In genomic region chr10:47060356-47060755, GRCh38 we compare ENCODE assay signal across 17 cellular contexts.
DNase-seq lines count a peak whose midpoint lies in the region; ATAC-seq and TF ChIP-seq lines count a peak whose summit lies in the region.
"Had no signal": no experiment of that assay in that cellular context is flagged by ENCODE, and none has a peak within 500 bp of the region (broad histone marks: within the 10 kb centered on the region; RNA-seq: fewer than 3 reads in every experiment).

No MANE protein-coding gene starts in this region.

- intact Hi-C loops in sciatic nerve (cut with DNase I), result no loop called here
- intact Hi-C loops in upper lobe of right lung (cut with DNase I), result no loop called here

- H3K4me1 ChIP-seq in upper lobe of right lung (no peaks in the 10 kb centered on the region), osteoblast (ENCODE audit: insufficient read depth, low read length) (peaks cover 14% of the 10 kb centered on the region)
- H3K4me1 ChIP-seq: A549 had no signal

- ATAC-seq in sciatic nerve (no peak), upper lobe of right lung (no peak), HG03520 (IDR thresholded peaks at IDR 0.05; ENCODE audit: unreplicated experiment) (no peak)
- ATAC-seq: A549, GM23338 had no signal

- H3K4me3 ChIP-seq in upper lobe of right lung (no peak overlapping the region), osteoblast (ENCODE audit: insufficient read depth, low read length) (no peak overlapping the region)
- H3K4me3 ChIP-seq: A549, BLaER1, GM23338 had no signal

- no peak overlapping the region for H3K4me2 ChIP-seq in osteoblast (ENCODE audit: insufficient read depth, low read length)
- H3K4me2 ChIP-seq: A549, BLaER1, GM23338 had no signal

- H3K9me3 ChIP-seq in upper lobe of right lung (no peaks in the 10 kb centered on the region), osteoblast (ENCODE audit: low read depth, low read length) (no peaks in the 10 kb centered on the region)
- H3K9me3 ChIP-seq: A549, BLaER1 had no signal

- H3K27ac ChIP-seq in upper lobe of right lung, result no peak overlapping the region
- no peak overlapping the region for H3K27ac ChIP-seq in osteoblast (ENCODE audit: low read depth, low read length)
- H3K27ac ChIP-seq: 22Rv1, A549, BLaER1 had no signal

- DNase-seq in activated CD8-positive, alpha-beta memory T cell treated with anti-CD3 and anti-CD28 coated beads for 24 hours, result peak; percentile 32
- DNase-seq in activated CD8-positive, alpha-beta memory T cell treated with anti-CD3 and anti-CD28 coated beads, Interleukin-2, amount 50 U/mL, for 4 hours, result no peak
- peak; percentile 19 for DNase-seq in sciatic nerve (ENCODE audit: low spot score)
- DNase-seq in upper lobe of right lung, result peak; percentile 27
- DNase-seq in SIG-M5 treated with dmso at 0.1 percent for 504 hours (lab: John Stamatoyannopoulos, UW; ENCODE audit: unreplicated experiment), result no peak
- DNase-seq in osteoblast (ENCODE audit: insufficient read length, low spot score, missing footprints), result no peak
- DNase-seq: CD4-positive, alpha-beta memory T cell; DMS153; DMS79; GDM1; HCEC 1CT; IMR-90 had no signal

- no peaks in the 10 kb centered on the region for H4K20me1 ChIP-seq in osteoblast (ENCODE audit: insufficient read depth, low read length)
- H4K20me1 ChIP-seq: BLaER1 had no signal

- H3K79me2 ChIP-seq in osteoblast (ENCODE audit: insufficient read depth, low read length), result no peaks in the 10 kb centered on the region

- H2AFZ ChIP-seq in osteoblast (ENCODE audit: low read length), result no peak overlapping the region
- H2AFZ ChIP-seq: GM23338 had no signal

- H3K27me3 ChIP-seq in upper lobe of right lung, result no peaks in the 10 kb centered on the region
- peaks cover 4% of the 10 kb centered on the region for H3K27me3 ChIP-seq in osteoblast (ENCODE audit: insufficient read depth, low read length)
- H3K27me3 ChIP-seq: BLaER1 had no signal

- TF ChIP-seq CTCF in upper lobe of right lung (IDR thresholded peaks at IDR 0.05) (no peak), osteoblast (IDR thresholded peaks at IDR 0.05; ENCODE audit: extremely low read depth, low read depth, low read length) (no peak)

- H3K36me3 ChIP-seq in upper lobe of right lung, result no peaks in the 10 kb centered on the region
- no peaks in the 10 kb centered on the region for H3K36me3 ChIP-seq in osteoblast (ENCODE audit: insufficient read depth, low read length)
- H3K36me3 ChIP-seq: BLaER1 had no signal

Comparison
In these comparisons a context has a peak if more than half of its experiments do, and no peak if none do; other contexts are left out.
1. DNase-seq: peak in activated CD8-positive, alpha-beta memory T cell treated with anti-CD3 and anti-CD28 coated beads for 24 hours (single experiment), sciatic nerve (single experiment) and upper lobe of right lung (single experiment); none in activated CD8-positive, alpha-beta memory T cell treated with anti-CD3 and anti-CD28 coated beads, Interleukin-2, amount 50 U/mL, for 4 hours (single experiment), SIG-M5 treated with dmso at 0.1 percent for 504 hours (single experiment) and osteoblast (single experiment).